Comparison of ENCODE assay signal across 8 cellular contexts in the genomic region with DNA sequence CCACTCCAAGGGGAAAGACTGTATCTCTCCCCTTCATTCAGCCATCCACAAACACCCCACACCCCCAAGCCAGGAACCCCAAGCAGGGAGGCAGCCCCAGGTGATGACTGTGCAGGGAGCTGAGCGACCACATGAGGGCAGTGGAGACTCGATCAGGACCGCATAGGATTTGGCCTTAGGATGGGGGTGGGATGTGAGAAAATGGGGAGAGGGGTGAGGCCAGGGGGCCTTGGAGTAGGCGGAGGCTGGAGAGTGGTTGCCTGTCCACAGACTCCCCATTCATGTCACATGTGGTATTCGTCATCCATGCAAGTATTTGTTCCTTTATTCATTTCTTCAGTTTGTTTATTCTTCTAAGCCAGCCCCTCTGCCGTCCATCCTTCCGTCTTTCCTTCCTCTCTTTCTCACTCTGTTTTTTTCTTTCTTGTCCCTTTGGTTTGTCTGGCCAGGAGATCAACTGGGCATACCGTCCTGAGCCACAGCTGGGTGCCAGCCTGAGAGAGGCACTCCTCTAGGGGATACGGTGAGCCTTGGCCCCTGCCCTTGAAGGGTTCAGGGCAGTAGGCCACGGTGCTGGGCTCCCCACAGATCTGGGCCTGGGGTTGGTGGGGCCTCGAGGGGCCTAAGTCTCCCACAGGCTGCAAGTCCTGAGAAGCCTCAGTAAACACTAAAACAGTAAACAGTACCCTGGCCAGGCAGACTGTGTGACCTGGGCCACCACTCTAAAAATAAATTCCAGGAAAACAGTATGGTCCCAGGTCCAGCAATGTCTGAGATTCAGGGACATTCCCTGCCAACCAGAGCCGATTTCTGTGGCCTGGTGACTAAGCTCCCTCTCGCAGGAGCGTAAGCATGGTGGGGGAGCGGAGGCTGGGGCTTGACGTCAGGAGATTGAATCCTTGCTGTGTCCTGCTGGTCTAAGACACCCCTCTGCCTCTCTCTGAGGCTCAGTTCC. TPM values are rescaled to one million over a fixed set of nuclear protein-coding genes. Genes with fewer than 3 reads are reported as not detected.
DNase-seq lines count a peak whose midpoint lies in the region; ATAC-seq and TF ChIP-seq lines count a peak whose summit lies in the region.

No MANE protein-coding gene starts in this region.

- no peak for TF ChIP-seq POLR2A in breast epithelium (IDR thresholded peaks at IDR 0.05)

- H3K9me3 ChIP-seq in HUES48 (ENCODE audit: control insufficient read depth, insufficient read depth, low read length) = no peaks in the 10 kb centered on the region
- no peaks in the 10 kb centered on the region for H3K9me3 ChIP-seq in breast epithelium

- H3K9ac ChIP-seq in HUES48 (ENCODE audit: low read depth, low read length) = no peak overlapping the region

- H3K4me1 ChIP-seq in HUES48 (ENCODE audit: control insufficient read depth, insufficient read depth, low read length) (peaks cover 23% of the 10 kb centered on the region), breast epithelium (peaks cover 0 to 11% of the 10 kb centered on the region in 2 donors)

- H3K27ac ChIP-seq in HUES48 (ENCODE audit: low read depth, low read length) (peak overlapping the region; percentile 40), breast epithelium (peak overlapping the region; percentile 70 to 82)

- DNase-seq in Daoy (ENCODE audit: low read depth) (peak; percentile 93), breast epithelium (ENCODE audit: low spot score in 2 of 2) (peak in 1 of 2 donors; percentile 64), kidney glomerular epithelial cell (lab: John Stamatoyannopoulos, UW) (peak; percentile 22), NCI-H2029 (lab: John Stamatoyannopoulos, UW) (no peak)
- DNase-seq in stimulated activated CD4-positive, alpha-beta T cell treated with anti-CD3 and anti-CD28 coated beads, Interleukin-2, amount 100 ng/mL, for 24 hours = peak; percentile 51 to 60
- DNase-seq in effector CD4-positive, alpha-beta T cell = no peak

- H3K27me3 ChIP-seq in HUES48 (ENCODE audit: control insufficient read depth, insufficient read depth, low read length) (no peaks in the 10 kb centered on the region), breast epithelium (no peaks in the 10 kb centered on the region)

- H3K4me3 ChIP-seq in HUES48 (ENCODE audit: low read depth, low read length) (no peak overlapping the region), breast epithelium (no peak overlapping the region)

- no peaks in the 10 kb centered on the region for H3K36me3 ChIP-seq in HUES48 (ENCODE audit: control insufficient read depth, insufficient read depth, low read length)
- H3K36me3 ChIP-seq in breast epithelium = no peaks in the 10 kb centered on the region

- peak; percentile 48 to 75 (median 56) for TF ChIP-seq CTCF in breast epithelium (IDR thresholded peaks at IDR 0.05)

- intact Hi-C loops in breast epithelium (cut with DNase I; ENCODE audit: low total_unique reads) = no loop called here

- peak; percentile 91 for ATAC-seq in SK-N-SH treated with all-trans-retinoic acid at 6 μM for 48 hours

TF ChIP-seq in SK-N-SH treated with all-trans-retinoic acid at 6 μM for 48 hours, 23 proteins besides CTCF, POLR2A, EP300 and RAD21:
- no peak for TF ChIP-seq ZFP30 (CRISPR knock-in tag; IDR thresholded peaks at IDR 0.05)
- no peak for TF ChIP-seq PATZ1 (CRISPR knock-in tag; IDR thresholded peaks at IDR 0.05; ENCODE audit: borderline replicate concordance)

RNA-seq across cellular contexts. Expression of gene RHOD, which starts 2.5 kb away (rescaled TPM):
- not detected in 2 replicates for total RNA-seq in Daoy (2014; rRNA removed; shearing (Covaris generic))
- total RNA-seq in breast epithelium = 10 to 100 TPM; 27.2 to 30.5 (median 28.1) TPM

RNA-seq across cellular contexts. Expression of gene SYT12, which starts 31.2 kb away (rescaled TPM):
- total RNA-seq in Daoy (2014; rRNA removed; shearing (Covaris generic)) = 0.15 and 1.1 TPM in 2 replicates
- total RNA-seq in breast epithelium = 10 to 100 TPM in 2 of 3 donors, under 1 TPM in 1; 0.16 to 30.3 (median 10.2) TPM

Comparison
In these comparisons a context has a peak if more than half of its experiments do, and no peak if none do; other contexts are left out.
1. DNase-seq: peak in Daoy (single experiment), kidney glomerular epithelial cell (single experiment) and stimulated activated CD4-positive, alpha-beta T cell treated with anti-CD3 and anti-CD28 coated beads, Interleukin-2, amount 100 ng/mL, for 24 hours (2 of 2); none in effector CD4-positive, alpha-beta T cell (single experiment) and NCI-H2029 (single experiment).
2. RNA of gene RHOD, which starts 2.5 kb away (total RNA-seq): 27.2 to 30.5 TPM in breast epithelium; not detected in Daoy; every median in the first group is over 10 times any median in the second.